In genomic region chr6:166955865-166956443, GRCh38 we compare ENCODE assay signal across 8 cellular contexts. TPM values are rescaled to one million over a fixed set of nuclear protein-coding genes. Genes with fewer than 3 reads are reported as not detected.
DNase-seq lines count a peak whose midpoint lies in the region; ATAC-seq and TF ChIP-seq lines count a peak whose summit lies in the region.

No MANE protein-coding gene starts in this region.

- no peak for TF ChIP-seq CTCF in AG04449 (IDR thresholded peaks at IDR 0.05; ENCODE audit: insufficient read depth, low read length, missing control alignments)
- no peak for TF ChIP-seq CTCF in nephron progenitor cell (IDR thresholded peaks at IDR 0.05)

- peak; percentile 0 for ATAC-seq in GM18511 (IDR thresholded peaks at IDR 0.05; ENCODE audit: unreplicated experiment)
- ATAC-seq in HG03103 (IDR thresholded peaks at IDR 0.05; ENCODE audit: low read depth, unreplicated experiment): peak; percentile 0
- peak; percentile 53 for ATAC-seq in esophagus mucosa
- ATAC-seq in HG03457 (IDR thresholded peaks at IDR 0.05; ENCODE audit: unreplicated experiment): no peak

- H3K4me1 Mint-ChIP-seq in nephron progenitor cell: peaks cover 60% of the 10 kb centered on the region

- POLR2A ChIA-PET in AG04449 (lab: Yijun Ruan, JAX): interaction anchor here (0.9 kb wide), 1 partner anchor 44 kb away, joined by 4 read pairs; the partner anchor contains the start of gene CEP43

- H3K4me3 ChIP-seq in AG04449 (ENCODE audit: low read depth, low read length): peak overlapping the region; percentile 75

- no peaks in the 10 kb centered on the region for H3K9me3 Mint-ChIP-seq in nephron progenitor cell

- H3K4me3 Mint-ChIP-seq in nephron progenitor cell: peak overlapping the region; percentile 87

- DNase-seq in AG04449 (ENCODE audit: low read depth, low spot score): no peak
- peak; percentile 7 for DNase-seq in SHP77 treated with DMSO at 0.1 percent for 48 hours (lab: John Stamatoyannopoulos, UW)
- DNase-seq in nephron progenitor cell: no peak
- no peak for DNase-seq in EL

- peaks cover 18% of the 10 kb centered on the region for H3K27me3 Mint-ChIP-seq in nephron progenitor cell (ENCODE audit: low read depth, poor library complexity)

- peaks cover 30% of the 10 kb centered on the region for H3K36me3 Mint-ChIP-seq in nephron progenitor cell (ENCODE audit: low read depth)

- CTCF ChIA-PET in AG04449 (lab: Yijun Ruan, JAX): interaction anchor here (0.7 to 2.1 kb wide), 6 partner anchors 11 to 181 kb away, joined by 3 to 13 read pairs (median 4); no protein-coding TSS in a partner anchor

- H3K27ac Mint-ChIP-seq in nephron progenitor cell: no peak overlapping the region

RNA-seq across cellular contexts. Expression of gene RNASET2, which starts 0.4 kb away (rescaled TPM):
- 23.6 TPM for total RNA-seq in esophagus mucosa

RNA-seq across cellular contexts. Expression of gene CEP43, which starts 43.2 kb away (rescaled TPM):
- total RNA-seq in esophagus mucosa: 10.8 TPM
